In the genomic region with DNA sequence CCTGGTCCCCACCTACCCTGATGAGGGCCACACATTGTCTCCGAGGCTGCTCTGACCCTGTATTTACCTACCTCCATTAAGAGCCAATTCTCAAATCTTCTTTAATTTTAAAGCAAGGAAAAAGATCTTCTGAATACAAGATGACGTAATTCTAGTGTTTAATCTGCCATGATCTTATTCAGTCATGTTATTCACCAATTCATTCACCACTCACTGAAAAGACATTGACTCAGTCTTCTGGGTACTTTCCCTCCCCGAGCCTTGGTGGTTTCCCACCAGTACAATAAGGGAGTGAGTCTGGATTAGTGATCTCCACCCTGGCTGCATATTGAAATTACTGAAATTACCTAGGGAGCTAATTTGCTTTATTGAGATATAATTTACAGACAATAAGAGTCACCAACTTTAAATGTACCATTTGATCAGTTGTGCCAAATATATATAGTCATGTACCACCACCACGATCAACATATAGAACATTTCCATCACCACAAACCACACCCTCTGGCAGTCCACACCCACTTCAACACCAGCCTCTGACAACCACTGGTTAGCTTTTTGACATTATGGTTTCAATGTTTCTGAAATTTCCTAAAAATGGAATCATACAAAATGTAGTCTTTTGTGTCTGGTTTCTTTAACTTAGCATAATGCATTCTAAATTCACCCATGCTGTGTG, we compare ENCODE assay signal across 20 cellular contexts.
DNase-seq lines count a peak whose midpoint lies in the region; ATAC-seq, FAIRE-seq and TF ChIP-seq lines count a peak whose summit lies in the region.
"Had no signal": no experiment of that assay in that cellular context is flagged by ENCODE, and none has a peak within 500 bp of the region (broad histone marks: within the 10 kb centered on the region; RNA-seq: fewer than 3 reads in every experiment).

No MANE protein-coding gene starts in this region.

- DNase-seq in HepG2 (ENCODE audit: low spot score) (no peak), right lobe of liver (no peak), PC-3 (peak; percentile 4), GM12878 (ENCODE audit: low read depth, low spot score) (no peak), Ammon's horn (ENCODE audit: low spot score) (no peak), ecto neural progenitor cell (ENCODE audit: low spot score) (no peak)
- DNase-seq in stimulated activated effector memory CD8-positive, alpha-beta T cell treated with anti-CD3 and anti-CD28 coated beads, Interleukin-12 subunit alpha, Interleukin-12 subunit beta, amount 100 ng/mL, for 72 hours (ENCODE audit: low spot score in 2 of 2), result peak in 1 of 2 donors; percentile 50
- no peak for DNase-seq in effector CD8-positive, alpha-beta T cell (lab: John Stamatoyannopoulos, UW)
- DNase-seq: activated CD4-positive, alpha-beta T cell treated with anti-CD3 and anti-CD28 coated beads for 4 hours; colonic mucosa; COR-L47; foreskin melanocyte; H7; left ventricle myocardium inferior; NCI-H187; NK-92 treated with Interleukin-12 subunit alpha and Interleukin-12 subunit beta, amount 100 ng/mL, for 24 hours; right cardiac atrium; SK-N-SH; T1000 had no signal

- 13% methylated on average over 4 of the region's 4 CpGs for WGBS in HepG2 (ENCODE audit: low lambda C conversion rate)
- WGBS in right lobe of liver (ENCODE audit: insufficient coverage, low coverage, low lambda C conversion rate, missing lambda C conversion rate), result 53% methylated on average over 4 of the region's 4 CpGs
- 2% methylated on average over 4 of the region's 4 CpGs for WGBS in GM12878 (ENCODE audit: insufficient coverage, insufficient replicate concordance, low lambda C conversion rate, missing lambda C conversion rate)

- peaks cover 1 to 9% of the 10 kb centered on the region in 2 experiments; a peak in 2 of 5 replicates for H3K27me3 ChIP-seq in HepG2 (ENCODE audit: control insufficient read depth in 1 of 2, insufficient read depth in 2 of 2, low read length in 2 of 2)
- H3K27me3 ChIP-seq in right lobe of liver, result no peaks in the 10 kb centered on the region
- peaks cover 27% of the 10 kb centered on the region for H3K27me3 ChIP-seq in PC-3 (ENCODE audit: low read length)
- H3K27me3 ChIP-seq in GM12878 (replicated peaks in 1 of 2; ENCODE audit: control insufficient read depth in 2 of 2, insufficient read depth in 2 of 2, low read length in 1 of 2), result no peaks in the 10 kb centered on the region
- H3K27me3 ChIP-seq: colonic mucosa had no signal

- no peaks in the 10 kb centered on the region for H3K36me3 Mint-ChIP-seq in stimulated activated effector memory CD8-positive, alpha-beta T cell treated with anti-CD3 and anti-CD28 coated beads, Interleukin-12 subunit alpha, Interleukin-12 subunit beta, amount 100 ng/mL, for 72 hours

- no peaks in the 10 kb centered on the region for H3F3A ChIP-seq in PC-3 (ENCODE audit: low read length, unreplicated experiment)

- SMC1A ChIA-PET in GM12878 (lab: Charles Lee; ENCODE audit: uncharacterized antibody, unreplicated experiment), result no interaction called here

- CTCF ChIA-PET in HepG2 (lab: Yijun Ruan, JAX; ENCODE audit: low intra/inter-chr PET ratio, low total read pairs) (no interaction called here), PC-3 (lab: Charles Lee) (no interaction called here), GM12878 (lab: Yijun Ruan, JAX) (no interaction called here)

- no peak for TF ChIP-seq POLR2A in HepG2 (IDR thresholded peaks at IDR 0.05; ENCODE audit: insufficient read depth in 1 of 2, low read depth in 2 of 2, low read length in 2 of 2)
- no peak for TF ChIP-seq POLR2A in right lobe of liver (IDR thresholded peaks at IDR 0.05)
- TF ChIP-seq POLR2A in GM12878 (IDR thresholded peaks at IDR 0.05; ENCODE audit: low read depth, low read length), result no peak

- RAD21 ChIA-PET in GM12878 (lab: Charles Lee; ENCODE audit: unreplicated experiment), result no interaction called here

- BruUV-seq in HepG2 (replicated peaks; lab: Mats Ljungman, UMichigan), result no TSS peak
- BruUV-seq in PC-3 (replicated peaks; lab: Mats Ljungman, UMichigan), result no TSS peak
- no TSS peak for BruUV-seq in GM12878 (replicated peaks; lab: Mats Ljungman, UMichigan)

- no peak for TF ChIP-seq RAD21 in HepG2 (CRISPR knock-in tag; IDR thresholded peaks at IDR 0.05)
- TF ChIP-seq RAD21 in GM12878 (IDR thresholded peaks at IDR 0.05; ENCODE audit: insufficient read depth, low read depth, low read length), result no peak

- H3K79me2 ChIP-seq in HepG2 (ENCODE audit: insufficient read depth, low read length), result no peaks in the 10 kb centered on the region
- no peaks in the 10 kb centered on the region for H3K79me2 ChIP-seq in PC-3 (ENCODE audit: low read length)
- H3K79me2 ChIP-seq in GM12878 (ENCODE audit: control insufficient read depth, insufficient read depth, low read length), result no peaks in the 10 kb centered on the region

- ATAC-seq in HepG2 (no peak), right lobe of liver (no peak), PC-3 (no peak), GM12878 (peak; percentile 74)
- peak; percentile 99 for ATAC-seq in stimulated activated effector memory CD8-positive, alpha-beta T cell treated with anti-CD3 and anti-CD28 coated beads, Interleukin-12 subunit alpha, Interleukin-12 subunit beta, amount 100 ng/mL, for 72 hours
- ATAC-seq: right cardiac atrium had no signal

- POLR2A ChIA-PET in HepG2 (lab: Yijun Ruan, JAX) (no interaction called here), PC-3 (lab: Charles Lee; ENCODE audit: unreplicated experiment) (no interaction called here), GM12878 (lab: Charles Lee) (no interaction called here)

- no peak overlapping the region for H3K4me3 Mint-ChIP-seq in stimulated activated effector memory CD8-positive, alpha-beta T cell treated with anti-CD3 and anti-CD28 coated beads, Interleukin-12 subunit alpha, Interleukin-12 subunit beta, amount 100 ng/mL, for 72 hours

- no peaks in the 10 kb centered on the region for H3K9me2 ChIP-seq in PC-3 (replicated peaks; ENCODE audit: low read length)
- H3K9me2 ChIP-seq: SK-N-SH had no signal

- H3K27ac Mint-ChIP-seq in stimulated activated effector memory CD8-positive, alpha-beta T cell treated with anti-CD3 and anti-CD28 coated beads, Interleukin-12 subunit alpha, Interleukin-12 subunit beta, amount 100 ng/mL, for 72 hours, result peak overlapping the region; percentile 27

- peaks cover 5% of the 10 kb centered on the region for H3K9me3 Mint-ChIP-seq in stimulated activated effector memory CD8-positive, alpha-beta T cell treated with anti-CD3 and anti-CD28 coated beads, Interleukin-12 subunit alpha, Interleukin-12 subunit beta, amount 100 ng/mL, for 72 hours

- H3K4me2 ChIP-seq in HepG2 (ENCODE audit: low read depth, low read length) (no peak overlapping the region), PC-3 (ENCODE audit: low read length) (no peak overlapping the region), GM12878 (ENCODE audit: control insufficient read depth, insufficient read depth) (no peak overlapping the region)
- H3K4me2 ChIP-seq: SK-N-SH had no signal

- no peak overlapping the region for H3K9ac ChIP-seq in HepG2 (ENCODE audit: insufficient read depth, low read depth, low read length)
- H3K9ac ChIP-seq in PC-3 (ENCODE audit: low read length), result no peak overlapping the region
- no peak overlapping the region for H3K9ac ChIP-seq in GM12878 (ENCODE audit: control insufficient read depth, insufficient read depth, low read length)
- H3K9ac ChIP-seq: SK-N-SH had no signal

- in situ Hi-C loops in HepG2 (cut with HindIII; ENCODE audit: extremely low pct_ligation_motif_present, low pct_unique_long_range_greater_than_20kb) (no loop called here), GM12878 (cut with MboI) (no loop called here)

- FAIRE-seq in HepG2 (lab: Jason Lieb, UNC) (no peak), GM12878 (lab: Jason Lieb, UNC) (no peak)

- no peak for TF ChIP-seq CTCF in HepG2 (CRISPR knock-in tag; IDR thresholded peaks at IDR 0.05)
- TF ChIP-seq CTCF in right lobe of liver (IDR thresholded peaks at IDR 0.05), result no peak
- no peak for TF ChIP-seq CTCF in PC-3 (conservative IDR thresholded peaks at IDR 0.05; ENCODE audit: low read depth, low read length)
- no peak for TF ChIP-seq CTCF in GM12878 (IDR thresholded peaks at IDR 0.05 in 2 of 3, conservative IDR thresholded peaks at IDR 0.05 in 1 of 3; ENCODE audit: control insufficient read depth in 2 of 3, extremely low read depth in 1 of 3, insufficient read depth in 1 of 3, low read depth in 3 of 3, low read length in 3 of 3)

- TF ChIP-seq EP300 in HepG2 (IDR thresholded peaks at IDR 0.05; ENCODE audit: low read depth in 2 of 2, low read length in 2 of 2) (no peak), HepG2 (CRISPR knock-in tag; IDR thresholded peaks at IDR 0.05; ENCODE audit: borderline replicate concordance) (no peak), GM12878 (IDR thresholded peaks at IDR 0.05; ENCODE audit: borderline replicate concordance in 1 of 2, control insufficient read depth in 1 of 2, low read depth in 2 of 2, low read length in 2 of 2) (no peak)

- intact Hi-C loops in HepG2 (cut with micrococcal nuclease; ENCODE audit: unreplicated experiment) (no loop called here), right lobe of liver (cut with DNase I) (no loop called here), PC-3 (cut with micrococcal nuclease) (no loop called here), GM12878 (cut with micrococcal nuclease; ENCODE audit: unreplicated experiment) (no loop called here)

- no peak overlapping the region for H3K27ac ChIP-seq in HepG2 (ENCODE audit: extremely low read length, insufficient read depth, low read length)
- H3K27ac ChIP-seq in right lobe of liver, result no peak overlapping the region
- no peak overlapping the region for H3K27ac ChIP-seq in PC-3 (ENCODE audit: low read length)
- H3K27ac ChIP-seq in GM12878 (ENCODE audit: control insufficient read depth, insufficient read depth), result no peak overlapping the region
- H3K27ac ChIP-seq: colonic mucosa, left ventricle myocardium inferior, thoracic aorta had no signal

- H3K9me3 ChIP-seq in HepG2 (ENCODE audit: low read length) (no peaks in the 10 kb centered on the region), right lobe of liver (no peaks in the 10 kb centered on the region), PC-3 (ENCODE audit: low read length) (no peaks in the 10 kb centered on the region), GM12878 (replicated peaks; ENCODE audit: control insufficient read depth, insufficient read depth, low read length) (peaks cover 4% of the 10 kb centered on the region; the same call in 1 of the 3 replicates)
- H3K9me3 ChIP-seq: colonic mucosa, left ventricle myocardium inferior, SK-N-SH, thoracic aorta had no signal

- H4K20me1 ChIP-seq in HepG2 (ENCODE audit: insufficient read depth, low read length) (no peaks in the 10 kb centered on the region), PC-3 (ENCODE audit: low read length) (no peaks in the 10 kb centered on the region), GM12878 (ENCODE audit: control insufficient read depth, insufficient read depth) (no peaks in the 10 kb centered on the region)

- H3K4me3 ChIP-seq in HepG2 (replicated peaks in 1 of 3; ENCODE audit: insufficient read depth in 1 of 3, low read depth in 2 of 3, low read length in 3 of 3) (no peak overlapping the region), right lobe of liver (no peak overlapping the region), PC-3 (ENCODE audit: low read length) (no peak overlapping the region), GM12878 (no peak overlapping the region)
- H3K4me3 ChIP-seq: colonic mucosa, left ventricle myocardium inferior, thoracic aorta had no signal

- peaks cover 14% of the 10 kb centered on the region for H3K4me1 Mint-ChIP-seq in stimulated activated effector memory CD8-positive, alpha-beta T cell treated with anti-CD3 and anti-CD28 coated beads, Interleukin-12 subunit alpha, Interleukin-12 subunit beta, amount 100 ng/mL, for 72 hours

- no peaks in the 10 kb centered on the region for H3K36me3 ChIP-seq in HepG2 (replicated peaks in 1 of 2; ENCODE audit: control insufficient read depth in 1 of 2, insufficient read depth in 2 of 2, low read length in 2 of 2)
- H3K36me3 ChIP-seq in right lobe of liver, result no peaks in the 10 kb centered on the region
- no peaks in the 10 kb centered on the region for H3K36me3 ChIP-seq in PC-3 (ENCODE audit: low read depth, low read length)
- H3K36me3 ChIP-seq in GM12878 (ENCODE audit: control insufficient read depth in 2 of 2, insufficient read depth in 2 of 2, low read length in 1 of 2), result no peaks in the 10 kb centered on the region
- H3K36me3 ChIP-seq: colonic mucosa, left ventricle myocardium inferior, thoracic aorta had no signal

- no peaks in the 10 kb centered on the region for H3K4me1 ChIP-seq in HepG2 (ENCODE audit: insufficient read depth, low read length)
- no peaks in the 10 kb centered on the region for H3K4me1 ChIP-seq in right lobe of liver
- no peaks in the 10 kb centered on the region for H3K4me1 ChIP-seq in PC-3 (ENCODE audit: insufficient read depth, low read length)
- no peaks in the 10 kb centered on the region for H3K4me1 ChIP-seq in GM12878 (ENCODE audit: control insufficient read depth, insufficient read depth, low read length)
- H3K4me1 ChIP-seq: colonic mucosa had no signal

- H2AFZ ChIP-seq in HepG2 (ENCODE audit: low read length) (no peak overlapping the region), PC-3 (ENCODE audit: low read length) (no peak overlapping the region), GM12878 (ENCODE audit: control insufficient read depth, low read depth, low read length) (no peak overlapping the region)

Comparison
In these comparisons a context has a peak if more than half of its experiments do, and no peak if none do; other contexts are left out.
1. ATAC-seq: peak in GM12878 (single experiment) and stimulated activated effector memory CD8-positive, alpha-beta T cell treated with anti-CD3 and anti-CD28 coated beads, Interleukin-12 subunit alpha, Interleukin-12 subunit beta, amount 100 ng/mL, for 72 hours (single experiment); none in HepG2 (single experiment), right lobe of liver (0 of 4) and PC-3 (single experiment).